Comparison of ENCODE assay signal across 9 cellular contexts in genomic region chr16:80062361-80063027, GRCh38.
"Had no signal": no experiment of that assay in that cellular context is flagged by ENCODE, and none has a peak within 500 bp of the region (broad histone marks: within the 10 kb centered on the region; RNA-seq: fewer than 3 reads in every experiment).

No MANE protein-coding gene starts in this region.

- H3K27ac ChIP-seq: GM23248, HL-60 had no signal

- H3K9me3 Mint-ChIP-seq: HFFc6 had no signal

- H3K9me3 ChIP-seq: HAP-1 had no signal

- H3K27ac Mint-ChIP-seq: HFFc6 had no signal

- DNase-seq: GOT3, H7, HFFc6, IMR-90 had no signal

- FAIRE-seq: K562 had no signal

- ATAC-seq: HCT116, K562 had no signal

- H3K4me3 Mint-ChIP-seq: HFFc6 had no signal

- H3K4me3 ChIP-seq: GM23248, HAP-1, K562 had no signal

- H3K36me3 ChIP-seq: HAP-1 had no signal
